12 cellular contexts compared by ENCODE assay signal in the genomic region with DNA sequence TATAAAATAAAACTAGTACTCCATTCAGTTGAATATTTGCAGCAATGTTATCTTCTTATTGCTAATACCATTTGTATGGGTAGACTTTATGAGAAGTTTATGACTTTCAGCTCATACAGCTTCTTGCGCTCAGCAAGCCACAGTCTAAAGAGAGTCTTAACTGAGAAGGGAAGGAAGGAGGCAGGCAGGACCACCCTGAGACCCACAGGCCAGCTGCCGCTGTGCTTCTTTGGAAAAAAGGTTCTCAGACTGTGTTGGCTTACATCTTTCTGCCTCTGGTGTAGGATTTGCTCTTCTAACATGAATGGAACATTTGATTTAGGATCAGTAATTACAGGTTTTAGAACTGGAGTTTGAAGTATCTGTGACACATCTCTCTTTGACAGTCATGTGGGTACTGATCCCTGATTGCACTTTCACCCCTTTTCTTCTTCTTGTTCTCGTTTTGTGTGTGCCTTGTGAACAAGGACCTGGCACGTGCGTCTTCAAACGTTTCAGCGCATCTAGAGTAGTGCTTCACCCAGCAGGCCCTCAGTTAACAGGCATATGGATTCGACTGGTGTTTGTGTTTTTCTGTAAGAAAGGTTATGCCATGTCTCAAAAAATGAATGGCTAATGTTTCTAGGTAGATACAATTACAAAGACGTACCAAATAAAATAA. TPM values are rescaled to one million over a fixed set of nuclear protein-coding genes. Genes with fewer than 3 reads are reported as not detected.
DNase-seq lines count a peak whose midpoint lies in the region; ATAC-seq and TF ChIP-seq lines count a peak whose summit lies in the region.
"Had no signal": no experiment of that assay in that cellular context is flagged by ENCODE, and none has a peak within 500 bp of the region (broad histone marks: within the 10 kb centered on the region; RNA-seq: fewer than 3 reads in every experiment).

No MANE protein-coding gene starts in this region.

- H3K4me1 ChIP-seq in stomach: peaks cover 0 to 21% (median 4%) of the 10 kb centered on the region in 4 donors

- ATAC-seq in T-helper 17 cell (no peak), HG03457 (IDR thresholded peaks at IDR 0.05; ENCODE audit: unreplicated experiment) (no peak)

- H3K27ac Mint-ChIP-seq in activated CD4-positive, alpha-beta memory T cell treated with anti-CD3 and anti-CD28 coated beads for 36 hours: peak overlapping the region; percentile 72
- no peak overlapping the region for H3K27ac Mint-ChIP-seq in activated CD4-positive, alpha-beta memory T cell treated with anti-CD3 and anti-CD28 coated beads, Interleukin-2, amount 10 ng/mL, durations not matched to agents 7 days and 5 days
- H3K27ac Mint-ChIP-seq in T-helper 17 cell: peak overlapping the region; percentile 87

- CTCF ChIA-PET in activated CD4-positive, alpha-beta memory T cell treated with anti-CD3 and anti-CD28 coated beads for 36 hours (lab: Charles Lee): interaction anchor here (0.6 to 11.2 kb wide), 39 partner anchors 8 to 723 kb away, joined by 3 to 271 read pairs (median 5); a partner anchor contains a TSS
- CTCF ChIA-PET in activated CD4-positive, alpha-beta memory T cell treated with anti-CD3 and anti-CD28 coated beads, Interleukin-2, amount 10 ng/mL, durations not matched to agents 7 days and 5 days (lab: Charles Lee): interaction anchor here (0.6 to 10.3 kb wide), 44 partner anchors 9 to 423 kb away, joined by 3 to 398 read pairs (median 5); a partner anchor contains a TSS

- no peaks in the 10 kb centered on the region for H3K9me3 Mint-ChIP-seq in activated CD4-positive, alpha-beta memory T cell treated with anti-CD3 and anti-CD28 coated beads for 36 hours
- no peaks in the 10 kb centered on the region for H3K9me3 Mint-ChIP-seq in activated CD4-positive, alpha-beta memory T cell treated with anti-CD3 and anti-CD28 coated beads, Interleukin-2, amount 10 ng/mL, durations not matched to agents 7 days and 5 days

- no peak overlapping the region for H3K27ac ChIP-seq in stomach

- peaks cover 58% of the 10 kb centered on the region for H3K4me1 Mint-ChIP-seq in activated CD4-positive, alpha-beta memory T cell treated with anti-CD3 and anti-CD28 coated beads for 36 hours (ENCODE audit: low read depth)
- H3K4me1 Mint-ChIP-seq in activated CD4-positive, alpha-beta memory T cell treated with anti-CD3 and anti-CD28 coated beads, Interleukin-2, amount 10 ng/mL, durations not matched to agents 7 days and 5 days: peaks cover 47% of the 10 kb centered on the region
- H3K4me1 Mint-ChIP-seq in T-helper 17 cell: peaks cover 40% of the 10 kb centered on the region

- POLR2A ChIA-PET in activated CD4-positive, alpha-beta memory T cell treated with anti-CD3 and anti-CD28 coated beads for 36 hours (lab: Charles Lee): interaction anchor here (0.6 to 3.0 kb wide), 3 partner anchors 14 to 89 kb away, joined by 3 to 21 read pairs (median 4); a partner anchor contains a TSS
- POLR2A ChIA-PET in activated CD4-positive, alpha-beta memory T cell treated with anti-CD3 and anti-CD28 coated beads, Interleukin-2, amount 10 ng/mL, durations not matched to agents 7 days and 5 days (lab: Charles Lee): interaction anchor here (0.5 to 4.1 kb wide), 10 partner anchors 9 to 399 kb away, joined by 3 to 51 read pairs (median 5); a partner anchor contains a TSS

- H3K9me3 ChIP-seq in T-helper 17 cell (ENCODE audit: control insufficient read depth, low read length, poor library complexity, severe bottlenecking) (no peaks in the 10 kb centered on the region), stomach (no peaks in the 10 kb centered on the region)
- H3K9me3 ChIP-seq: heart left ventricle had no signal

- no peak overlapping the region for H3K4me3 ChIP-seq in stomach
- H3K4me3 ChIP-seq: heart left ventricle had no signal

- DNase-seq in activated CD4-positive, alpha-beta memory T cell treated with anti-CD3 and anti-CD28 coated beads for 36 hours: peak; percentile 74
- no peak for DNase-seq in activated CD4-positive, alpha-beta memory T cell treated with anti-CD3 and anti-CD28 coated beads, Interleukin-2, amount 10 ng/mL, durations not matched to agents 7 days and 5 days
- DNase-seq in T-helper 17 cell (no peak), cerebellar cortex (ENCODE audit: low spot score) (peak; percentile 12), HuH-7.5 (ENCODE audit: low spot score) (no peak), stomach (no peak)
- DNase-seq in stimulated activated CD8-positive, alpha-beta memory T cell treated with anti-CD3 and anti-CD28 coated beads, Interleukin-4, amount 100 ng/mL, for 48 hours: peak; percentile 67
- DNase-seq: heart left ventricle, KG1 had no signal

- 71 to 83% (median 76%) methylated on average over 9 of the region's 9 CpGs for WGBS in stomach, 5 donors

- TF ChIP-seq POLR2A in stomach (IDR thresholded peaks at IDR 0.05): no peak

- no peak for TF ChIP-seq EP300 in stomach (IDR thresholded peaks at IDR 0.05)

- H3K4me3 Mint-ChIP-seq in activated CD4-positive, alpha-beta memory T cell treated with anti-CD3 and anti-CD28 coated beads for 36 hours: peak overlapping the region; percentile 50
- no peak overlapping the region for H3K4me3 Mint-ChIP-seq in activated CD4-positive, alpha-beta memory T cell treated with anti-CD3 and anti-CD28 coated beads, Interleukin-2, amount 10 ng/mL, durations not matched to agents 7 days and 5 days
- H3K4me3 Mint-ChIP-seq in T-helper 17 cell: peak overlapping the region; percentile 50

- no peaks in the 10 kb centered on the region for H3K27me3 ChIP-seq in stomach
- H3K27me3 ChIP-seq: heart left ventricle had no signal

- H3K36me3 Mint-ChIP-seq in activated CD4-positive, alpha-beta memory T cell treated with anti-CD3 and anti-CD28 coated beads for 36 hours: peaks cover 6% of the 10 kb centered on the region
- peaks cover 16% of the 10 kb centered on the region for H3K36me3 Mint-ChIP-seq in activated CD4-positive, alpha-beta memory T cell treated with anti-CD3 and anti-CD28 coated beads, Interleukin-2, amount 10 ng/mL, durations not matched to agents 7 days and 5 days (ENCODE audit: low read depth)
- H3K36me3 Mint-ChIP-seq in T-helper 17 cell (ENCODE audit: low read depth): no peaks in the 10 kb centered on the region

- intact Hi-C loops in activated CD4-positive, alpha-beta memory T cell treated with anti-CD3 and anti-CD28 coated beads for 36 hours (cut with micrococcal nuclease): loop anchor here (1.0 to 5.0 kb wide), 2 partner anchors 89 to 232 kb away; no protein-coding TSS in a partner anchor
- intact Hi-C loops in stomach (cut with DNase I; ENCODE audit: low total_unique reads): loop anchor here (10.0 kb wide), 1 partner anchor 170 kb away; no protein-coding TSS in a partner anchor

- no peaks in the 10 kb centered on the region for H3K27me3 Mint-ChIP-seq in activated CD4-positive, alpha-beta memory T cell treated with anti-CD3 and anti-CD28 coated beads for 36 hours
- H3K27me3 Mint-ChIP-seq in activated CD4-positive, alpha-beta memory T cell treated with anti-CD3 and anti-CD28 coated beads, Interleukin-2, amount 10 ng/mL, durations not matched to agents 7 days and 5 days: no peaks in the 10 kb centered on the region
- no peaks in the 10 kb centered on the region for H3K27me3 Mint-ChIP-seq in T-helper 17 cell

- peaks cover 0 to 13% (median 5%) of the 10 kb centered on the region in 4 donors for H3K36me3 ChIP-seq in stomach

- TF ChIP-seq CTCF in stomach (IDR thresholded peaks at IDR 0.05): no peak

RNA-seq across cellular contexts. Expression of a gene that starts 7.1 kb away (rescaled TPM):
- 1 to 10 TPM; 2.4 to 2.8 TPM for total RNA-seq in activated CD4-positive, alpha-beta memory T cell treated with anti-CD3 and anti-CD28 coated beads for 36 hours
- 10 to 100 TPM; 10.3 to 10.4 TPM for total RNA-seq in activated CD4-positive, alpha-beta memory T cell treated with anti-CD3 and anti-CD28 coated beads, Interleukin-2, amount 10 ng/mL, durations not matched to agents 7 days and 5 days
- 10 to 100 TPM; 10.1 to 13.6 TPM for total RNA-seq in T-helper 17 cell
- not detected for total RNA-seq in stomach
- under 1 TPM in 2 of 3 donors, not detected in 1; 0.68 to 0.76 TPM for polyA plus RNA-seq in stomach
- total RNA-seq: cardiac septum had no signal
- polyA plus RNA-seq: AG04450 had no signal

RNA-seq across cellular contexts. Expression of a gene that starts 41.9 kb away (rescaled TPM):
- total RNA-seq in activated CD4-positive, alpha-beta memory T cell treated with anti-CD3 and anti-CD28 coated beads for 36 hours: 10 to 100 TPM; 46.4 to 47.1 TPM
- total RNA-seq in activated CD4-positive, alpha-beta memory T cell treated with anti-CD3 and anti-CD28 coated beads, Interleukin-2, amount 10 ng/mL, durations not matched to agents 7 days and 5 days: 10 to 100 TPM; 43.7 to 46.2 TPM
- total RNA-seq in T-helper 17 cell (100 to 1,000 TPM; 249 to 322 TPM), stomach (10 to 100 TPM in 4 of 5 donors, under 1 TPM in 1; 0.58 to 24.4 (median 16.4) TPM)
- 1 to 10 TPM; 3.0 to 5.8 (median 4.5) TPM for polyA plus RNA-seq in stomach

Comparison
In these comparisons a context has a peak if more than half of its experiments do, and no peak if none do; other contexts are left out.
1. DNase-seq: peak in activated CD4-positive, alpha-beta memory T cell treated with anti-CD3 and anti-CD28 coated beads for 36 hours (single experiment), cerebellar cortex (single experiment) and stimulated activated CD8-positive, alpha-beta memory T cell treated with anti-CD3 and anti-CD28 coated beads, Interleukin-4, amount 100 ng/mL, for 48 hours (single experiment); none in activated CD4-positive, alpha-beta memory T cell treated with anti-CD3 and anti-CD28 coated beads, Interleukin-2, amount 10 ng/mL, durations not matched to agents 7 days and 5 days (single experiment), T-helper 17 cell (0 of 3), HuH-7.5 (single experiment) and stomach (single experiment).
2. RNA of a gene that starts 41.9 kb away (total RNA-seq): 249 to 322 TPM in T-helper 17 cell; 46.4 to 47.1 TPM in activated CD4-positive, alpha-beta memory T cell treated with anti-CD3 and anti-CD28 coated beads for 36 hours, 43.7 to 46.2 TPM in activated CD4-positive, alpha-beta memory T cell treated with anti-CD3 and anti-CD28 coated beads, Interleukin-2, amount 10 ng/mL, durations not matched to agents 7 days and 5 days and 0.58 to 24.4 TPM in stomach; every median in the first group is over 4 times any median in the second.